ENCODE assay signal across 1 cellular context in genomic region chr7:41621953-41622831, GRCh38.
TF ChIP-seq lines count a peak whose summit lies in the region.

No MANE protein-coding gene starts in this region.

TF ChIP-seq in GM23338, 12 proteins besides CTCF, POLR2A, EP300 and RAD21 (continued from another document):
- TF ChIP-seq ZNF462 (CRISPR knock-in tag; IDR thresholded peaks at IDR 0.05), result no peak
- TF ChIP-seq ZNF331 (CRISPR knock-in tag; IDR thresholded peaks at IDR 0.05; ENCODE audit: low read depth), result no peak
- TF ChIP-seq POLR2AphosphoS5 (IDR thresholded peaks at IDR 0.05; ENCODE audit: low read depth), result no peak
- TF ChIP-seq REST (IDR thresholded peaks at IDR 0.05; ENCODE audit: unreplicated experiment), result no peak
- no peak for TF ChIP-seq STAT1 (IDR thresholded peaks at IDR 0.05; ENCODE audit: unreplicated experiment)
